Comparison of ENCODE assay signal across 1 cellular context in genomic region chr16:89687092-89687940, GRCh38.
TF ChIP-seq lines count a peak whose summit lies in the region.

No MANE protein-coding gene starts in this region.

TF ChIP-seq in HepG2, 621 proteins besides CTCF, POLR2A, EP300 and RAD21 (continued from another document and continues in another):
- TF ChIP-seq ZNF574 (CRISPR knock-in tag; IDR thresholded peaks at IDR 0.05), result peak; percentile 94
- peak; percentile 89 for TF ChIP-seq NR2C2 (CRISPR knock-in tag; IDR thresholded peaks at IDR 0.05; ENCODE audit: borderline replicate concordance)
- TF ChIP-seq CREB1 (IDR thresholded peaks at IDR 0.05), result peak; percentile 61; the same call in 1 of the 2 replicates
- no peak for TF ChIP-seq CREB1 (CRISPR knock-in tag; IDR thresholded peaks at IDR 0.05)
- peak; percentile 65; the same call in 1 of the 2 replicates for TF ChIP-seq PREB (CRISPR knock-in tag; IDR thresholded peaks at IDR 0.05)
- TF ChIP-seq ZBTB44 (CRISPR knock-in tag; IDR thresholded peaks at IDR 0.05), result no peak; the same call in 1 of the 2 replicates
- no peak; the same call in 1 of the 2 replicates for TF ChIP-seq ZBTB7A (CRISPR knock-in tag; IDR thresholded peaks at IDR 0.05)
- TF ChIP-seq DRAP1 (CRISPR knock-in tag; IDR thresholded peaks at IDR 0.05), result peak; percentile 96
- no peak for TF ChIP-seq JUNB (CRISPR knock-in tag; IDR thresholded peaks at IDR 0.05; ENCODE audit: borderline replicate concordance)
- peak; percentile 79; the same call in 1 of the 2 replicates for TF ChIP-seq DNMT1 (CRISPR knock-in tag; IDR thresholded peaks at IDR 0.05)
- TF ChIP-seq MNT (IDR thresholded peaks at IDR 0.05), result peak; percentile 99
- peak; percentile 90 for TF ChIP-seq ZNF644 (CRISPR knock-in tag; IDR thresholded peaks at IDR 0.05; ENCODE audit: low read depth)
- TF ChIP-seq ZHX1 (CRISPR knock-in tag; IDR thresholded peaks at IDR 0.05; ENCODE audit: low read depth), result peak; percentile 94
- TF ChIP-seq EZH2 (conservative IDR thresholded peaks at IDR 0.05; ENCODE audit: low read depth, low read length), result no peak
- TF ChIP-seq SNAI1 (CRISPR knock-in tag; IDR thresholded peaks at IDR 0.05; ENCODE audit: borderline replicate concordance), result 0 out of 2 replicates have a peak, but pooled peaks have one; percentile 90
- TF ChIP-seq ZNF354B (CRISPR knock-in tag; IDR thresholded peaks at IDR 0.05), result peak; percentile 99
- 0 out of 2 replicates have a peak, but pooled peaks have one; percentile 86 for TF ChIP-seq PRMT3 (CRISPR knock-in tag; IDR thresholded peaks at IDR 0.05; ENCODE audit: borderline replicate concordance, low read depth)
- peak; percentile 97; the same call in 1 of the 2 replicates for TF ChIP-seq ZNF660 (CRISPR knock-in tag; IDR thresholded peaks at IDR 0.05; ENCODE audit: borderline replicate concordance, low read depth)
- TF ChIP-seq ZFP36L1 (CRISPR knock-in tag; IDR thresholded peaks at IDR 0.05), result peak; percentile 99
- no peak for TF ChIP-seq PRDM4 (CRISPR knock-in tag; IDR thresholded peaks at IDR 0.05; ENCODE audit: borderline replicate concordance)
- no peak; the same call in 1 of the 2 replicates for TF ChIP-seq ZNF253 (CRISPR knock-in tag; IDR thresholded peaks at IDR 0.05; ENCODE audit: borderline replicate concordance)
- TF ChIP-seq ARID5B (CRISPR knock-in tag; IDR thresholded peaks at IDR 0.05), result peak; percentile 91
- TF ChIP-seq ZNF790 (CRISPR knock-in tag; IDR thresholded peaks at IDR 0.05; ENCODE audit: borderline replicate concordance), result peak; percentile 92; the same call in 1 of the 2 replicates
- no peak for TF ChIP-seq LRRFIP1 (CRISPR knock-in tag; conservative IDR thresholded peaks at IDR 0.05)
- peak; percentile 92; the same call in 1 of the 2 replicates for TF ChIP-seq ZNF576 (CRISPR knock-in tag; IDR thresholded peaks at IDR 0.05)
